8 cellular contexts compared by ENCODE assay signal in genomic region chr2:161414385-161415040, GRCh38. TPM values are rescaled to one million over a fixed set of nuclear protein-coding genes. Genes with fewer than 3 reads are reported as not detected.
DNase-seq lines count a peak whose midpoint lies in the region; ATAC-seq and TF ChIP-seq lines count a peak whose summit lies in the region.

No MANE protein-coding gene starts in this region.

- intact Hi-C loops in vagina (cut with DNase I) = no loop called here

- H3K4me1 ChIP-seq in RWPE2 (ENCODE audit: insufficient read depth, poor library complexity, severe bottlenecking) (no peaks in the 10 kb centered on the region), ectodermal cell (ENCODE audit: control insufficient read depth, insufficient read depth, low read length) (peaks cover 5% of the 10 kb centered on the region), mesodermal cell (ENCODE audit: control insufficient read depth, insufficient read depth, low read length, poor library complexity, severe bottlenecking) (peaks cover 10% of the 10 kb centered on the region), vagina (peaks cover 46% of the 10 kb centered on the region)

- TF ChIP-seq CTCF in GM12872 (IDR thresholded peaks at IDR 0.05; ENCODE audit: insufficient read depth, low read depth, low read length) = 0 out of 3 replicates have a peak, but pooled peaks have one; percentile 24
- no peak for TF ChIP-seq CTCF in RWPE2 (IDR thresholded peaks at IDR 0.05; ENCODE audit: poor library complexity, severe bottlenecking)
- TF ChIP-seq CTCF in vagina (IDR thresholded peaks at IDR 0.05) = no peak

- H3K27me3 ChIP-seq in RWPE2 (ENCODE audit: insufficient read depth, poor library complexity, severe bottlenecking) (peaks cover 58% of the 10 kb centered on the region), ectodermal cell (ENCODE audit: control insufficient read depth, insufficient read depth, low read length, poor library complexity, severe bottlenecking) (peaks cover 74% of the 10 kb centered on the region), vagina (peaks cover 7% of the 10 kb centered on the region)

- WGBS in ectodermal cell, 2 experiments = 0% methylated on average over 62 of the region's 62 CpGs
- 0% methylated on average over 37 to 48 of the region's 62 CpGs for WGBS in mesodermal cell (ENCODE audit: insufficient coverage in 2 of 2), 2 experiments

- H3K36me3 ChIP-seq in RWPE2 (ENCODE audit: low read depth) (peaks cover 13% of the 10 kb centered on the region; the same call in 1 of the 2 replicates), ectodermal cell (ENCODE audit: control insufficient read depth, insufficient read depth, low read length) (no peaks in the 10 kb centered on the region), mesodermal cell (ENCODE audit: control insufficient read depth, insufficient read depth, low read length) (peaks cover 4% of the 10 kb centered on the region), vagina (no peaks in the 10 kb centered on the region)

- TF ChIP-seq POLR2A in vagina (IDR thresholded peaks at IDR 0.05) = no peak

- ATAC-seq in HG02981 (IDR thresholded peaks at IDR 0.05; ENCODE audit: unreplicated experiment) (peak; percentile 33), RWPE2 (ENCODE audit: low read depth) (peak; percentile 75), GM21825 (IDR thresholded peaks at IDR 0.05; ENCODE audit: unreplicated experiment) (no peak)

- H3K4me3 ChIP-seq in RWPE2 (ENCODE audit: severe bottlenecking) (peak overlapping the region; percentile 20), ectodermal cell (ENCODE audit: insufficient read depth, low read depth, low read length) (peak overlapping the region; percentile 36), mesodermal cell (ENCODE audit: extremely low read depth, insufficient read depth, low read length, poor library complexity, severe bottlenecking) (peak overlapping the region; percentile 27), vagina (peak overlapping the region; percentile 31 to 43)

- H3K9me3 ChIP-seq in RWPE2 (ENCODE audit: severe bottlenecking) = no peaks in the 10 kb centered on the region
- H3K9me3 ChIP-seq in ectodermal cell (ENCODE audit: control insufficient read depth, low read length) = no peaks in the 10 kb centered on the region
- no peaks in the 10 kb centered on the region for H3K9me3 ChIP-seq in mesodermal cell (ENCODE audit: control insufficient read depth, low read length)
- H3K9me3 ChIP-seq in vagina = no peaks in the 10 kb centered on the region

- H3K27ac ChIP-seq in RWPE2 (ENCODE audit: poor library complexity, severe bottlenecking) = no peak overlapping the region
- H3K27ac ChIP-seq in ectodermal cell (ENCODE audit: insufficient read depth, low read depth, low read length, poor library complexity, severe bottlenecking) = no peak overlapping the region
- no peak overlapping the region for H3K27ac ChIP-seq in mesodermal cell (ENCODE audit: low read depth, low read length, severe bottlenecking)
- no peak overlapping the region for H3K27ac ChIP-seq in vagina

- DNase-seq in AG08395 (ENCODE audit: low spot score) (peak; percentile 47), RWPE2 (ENCODE audit: low spot score) (no peak), vagina (ENCODE audit: extremely low spot score in 2 of 2) (no peak)

RNA-seq across cellular contexts. Expression of gene TBR1, which starts 1.6 kb away (rescaled TPM):
- polyA plus RNA-seq in ectodermal cell (2013, experiment 1 of 4) = not detected
- polyA plus RNA-seq in ectodermal cell (2013, experiment 2 of 4) = 0.07 TPM
- not detected for polyA plus RNA-seq in ectodermal cell (2013, experiment 3 of 4)
- polyA plus RNA-seq in ectodermal cell (2013, experiment 4 of 4) = not detected
- polyA plus RNA-seq in mesodermal cell (2013, experiment 1 of 2) = not detected
- not detected for polyA plus RNA-seq in mesodermal cell (2013, experiment 2 of 2)
- total RNA-seq in vagina = not detected
